ENCODE assay signal across 1 cellular context in the genomic region with DNA sequence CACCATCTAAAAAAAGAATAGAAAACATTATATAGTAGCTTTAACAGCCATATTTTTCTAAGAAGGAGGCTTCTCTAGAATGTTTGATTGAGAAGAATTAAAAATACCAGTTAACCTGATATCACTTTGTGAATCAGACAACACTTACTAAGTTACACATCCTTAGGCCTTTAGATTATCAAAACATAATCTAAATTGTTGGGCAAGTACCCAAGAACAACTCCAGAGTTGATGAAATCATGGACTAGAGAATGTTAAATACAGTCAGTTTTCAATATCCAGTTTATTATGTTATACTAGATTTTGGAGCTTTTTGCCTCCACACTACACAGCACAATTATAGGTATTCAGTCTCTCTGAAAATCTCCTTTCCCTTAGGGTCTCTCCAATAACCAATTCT.
TF ChIP-seq lines count a peak whose summit lies in the region.

No MANE protein-coding gene starts in this region.

TF ChIP-seq in IMR-90, 13 proteins besides CTCF, POLR2A, EP300 and RAD21:
- TF ChIP-seq CEBPB (IDR thresholded peaks at IDR 0.05; ENCODE audit: low read depth, low read length) (no peak), BHLHE40 (IDR thresholded peaks at IDR 0.05; ENCODE audit: low read depth, low read length) (no peak)
